ENCODE assay signal across 16 cellular contexts in genomic region chr6:35491558-35492541, GRCh38. TPM values are rescaled to one million over a fixed set of nuclear protein-coding genes. Genes with fewer than 3 reads are reported as not detected.
DNase-seq lines count a peak whose midpoint lies in the region; ATAC-seq and TF ChIP-seq lines count a peak whose summit lies in the region.
"Had no signal": no experiment of that assay in that cellular context is flagged by ENCODE, and none has a peak within 500 bp of the region (broad histone marks: within the 10 kb centered on the region; RNA-seq: fewer than 3 reads in every experiment).

No MANE protein-coding gene starts in this region.

- H3K4me1 ChIP-seq in Caco-2 (peaks cover 85% of the 10 kb centered on the region), NT2/D1 (ENCODE audit: insufficient read depth, insufficient read length) (peaks cover 36% of the 10 kb centered on the region), right cardiac atrium (ENCODE audit: control insufficient read depth, insufficient read depth, low read length) (peaks cover 11% of the 10 kb centered on the region), psoas muscle (peaks cover 58% of the 10 kb centered on the region)

- H3K4me1 Mint-ChIP-seq in Caco-2 (ENCODE audit: low read depth, unreplicated experiment) (peaks cover 50% of the 10 kb centered on the region), natural killer cell (peaks cover 8 to 33% of the 10 kb centered on the region in 2 donors)

- H3K9me3 ChIP-seq in Caco-2 (no peaks in the 10 kb centered on the region), NT2/D1 (ENCODE audit: insufficient read depth, low read length) (no peaks in the 10 kb centered on the region), right cardiac atrium (ENCODE audit: control insufficient read depth, low read length) (no peaks in the 10 kb centered on the region), psoas muscle (no peaks in the 10 kb centered on the region)
- H3K9me3 ChIP-seq: SJSA1 had no signal

- H3K36me3 ChIP-seq in Caco-2 (ENCODE audit: control insufficient read depth, insufficient read depth, low read length) = no peaks in the 10 kb centered on the region
- peaks cover 12% of the 10 kb centered on the region for H3K36me3 ChIP-seq in NT2/D1 (ENCODE audit: insufficient read depth, insufficient read length, low read length)
- no peaks in the 10 kb centered on the region for H3K36me3 ChIP-seq in psoas muscle (ENCODE audit: insufficient read depth in 1 of 2, low read depth in 1 of 2)

- H3K27me3 Mint-ChIP-seq in Caco-2 (ENCODE audit: insufficient read depth, unreplicated experiment) (no peaks in the 10 kb centered on the region), natural killer cell (ENCODE audit: low read depth in 2 of 2) (peaks cover 9 to 13% of the 10 kb centered on the region in 2 donors)
- H3K27me3 Mint-ChIP-seq: CD4-positive, alpha-beta T cell; stimulated activated naive CD8-positive, alpha-beta T cell treated with anti-CD3 and anti-CD28 coated beads, Interleukin-15, Interleukin-2, amounts not matched to agents 100 ng/mL and 50 ng/mL, for 24 hours had no signal

- H3K9me3 Mint-ChIP-seq in Caco-2 (ENCODE audit: unreplicated experiment) (no peaks in the 10 kb centered on the region), natural killer cell (no peaks in the 10 kb centered on the region)
- H3K9me3 Mint-ChIP-seq: activated T-helper 2 cell treated with anti-CD3 and anti-CD28 coated beads, Interferon-gamma antibody, Interleukin-2, Interleukin-4, amounts not matched to agents 10 μg/mL and 5 μg/mL and 100 μg/mL, durations not matched to agents 14 hours and 24 hours and 36 hours; CD4-positive, alpha-beta T cell; stimulated activated naive CD8-positive, alpha-beta T cell treated with anti-CD3 and anti-CD28 coated beads, Interleukin-15, Interleukin-2, amounts not matched to agents 100 ng/mL and 50 ng/mL, for 24 hours had no signal

- no peak for ATAC-seq in right cardiac atrium
- no peak for ATAC-seq in psoas muscle
- no peak for ATAC-seq in natural killer cell
- ATAC-seq: activated CD4-positive, CD25-positive, alpha-beta regulatory T cell treated with anti-CD3 and anti-CD28 coated beads, Interleukin-2, amount 50 U/mL, for 24 hours; foreskin keratinocyte had no signal

- H3K27ac ChIP-seq in right cardiac atrium (ENCODE audit: low read length) (peak overlapping the region; percentile 2), psoas muscle (peak overlapping the region; percentile 74), dorsolateral prefrontal cortex (no peak overlapping the region)
- H3K27ac ChIP-seq: foreskin keratinocyte, SJSA1 had no signal

- H3K27ac Mint-ChIP-seq in Caco-2 (ENCODE audit: unreplicated experiment) (peak overlapping the region; percentile 81), natural killer cell (no peak overlapping the region)
- H3K27ac Mint-ChIP-seq: activated T-helper 2 cell treated with anti-CD3 and anti-CD28 coated beads, Interferon-gamma antibody, Interleukin-2, Interleukin-4, amounts not matched to agents 10 μg/mL and 5 μg/mL and 100 μg/mL, durations not matched to agents 14 hours and 24 hours and 36 hours; CD4-positive, alpha-beta T cell; stimulated activated naive CD8-positive, alpha-beta T cell treated with anti-CD3 and anti-CD28 coated beads, Interleukin-15, Interleukin-2, amounts not matched to agents 100 ng/mL and 50 ng/mL, for 24 hours had no signal

- no TSS peak for BruUV-seq in Caco-2 (replicated peaks; lab: Mats Ljungman, UMichigan)

- intact Hi-C loops in Caco-2 (cut with micrococcal nuclease; ENCODE audit: unreplicated experiment) = no loop called here
- intact Hi-C loops in right cardiac atrium (cut with DNase I) = no loop called here
- intact Hi-C loops in psoas muscle (cut with DNase I) = no loop called here
- intact Hi-C loops in dorsolateral prefrontal cortex (cut with DNase I) = no loop called here
- intact Hi-C loops in natural killer cell (cut with micrococcal nuclease) = no loop called here

- no peaks in the 10 kb centered on the region for H3K27me3 ChIP-seq in Caco-2 (replicated peaks; ENCODE audit: control insufficient read depth, insufficient read depth, low read length)
- no peaks in the 10 kb centered on the region for H3K27me3 ChIP-seq in NT2/D1 (ENCODE audit: insufficient read depth, insufficient read length)
- no peaks in the 10 kb centered on the region for H3K27me3 ChIP-seq in right cardiac atrium (ENCODE audit: control insufficient read depth, insufficient read depth)
- H3K27me3 ChIP-seq in psoas muscle (ENCODE audit: insufficient read depth in 3 of 3, low read length in 2 of 3) = no peaks in the 10 kb centered on the region
- H3K27me3 ChIP-seq in dorsolateral prefrontal cortex = peaks cover 0 to 11% (median 0%) of the 10 kb centered on the region in 45 donors
- H3K27me3 ChIP-seq: foreskin keratinocyte, SJSA1 had no signal

- no peak for TF ChIP-seq CTCF in Caco-2 (IDR thresholded peaks at IDR 0.05; ENCODE audit: insufficient read depth in 1 of 2, low read depth in 1 of 2, low read length in 1 of 2, severe bottlenecking in 1 of 2, unreplicated experiment in 1 of 2)
- no peak for TF ChIP-seq CTCF in psoas muscle (IDR thresholded peaks at IDR 0.05)
- TF ChIP-seq CTCF in dorsolateral prefrontal cortex (IDR thresholded peaks at IDR 0.05 in 54 of 56, conservative IDR thresholded peaks at IDR 0.05 in 2 of 56; ENCODE audit: low read depth in 1 of 56, partially characterized antibody in 56 of 56) = no peak
- TF ChIP-seq CTCF in natural killer cell (IDR thresholded peaks at IDR 0.05) = no peak

- H3K9ac ChIP-seq in NT2/D1 (ENCODE audit: insufficient read length, low read depth) = peak overlapping the region; percentile 79

- H3K4me3 ChIP-seq in Caco-2 (ENCODE audit: low read depth, low read length) = no peak overlapping the region
- no peak overlapping the region for H3K4me3 ChIP-seq in NT2/D1 (ENCODE audit: insufficient read length, low read depth)
- no peak overlapping the region for H3K4me3 ChIP-seq in right cardiac atrium (ENCODE audit: low read length)
- H3K4me3 ChIP-seq in psoas muscle = no peak overlapping the region
- H3K4me3 ChIP-seq in dorsolateral prefrontal cortex = no peak overlapping the region
- H3K4me3 ChIP-seq: SJSA1 had no signal

- CTCF ChIA-PET in Caco-2 (lab: Charles Lee) = interaction anchor here (0.6 kb wide), 1 partner anchor 31 kb away, joined by 4 read pairs; no protein-coding TSS in a partner anchor

- WGBS in right cardiac atrium = 44% methylated on average over 9 of the region's 9 CpGs
- WGBS in psoas muscle, 3 donors = 42 to 54% (median 52%) methylated on average over 8 to 9 of the region's 9 CpGs

- peak; percentile 74 to 75 for DNase-seq in Caco-2
- no peak for DNase-seq in NT2/D1 (ENCODE audit: low read depth, low spot score)
- DNase-seq in right cardiac atrium = peak in 1 of 3 donors; percentile 55
- no peak for DNase-seq in psoas muscle
- no peak for DNase-seq in dorsolateral prefrontal cortex
- no peak for DNase-seq in cerebellum (ENCODE audit: low spot score)
- DNase-seq in natural killer cell = no peak
- DNase-seq in activated T-cell treated with anti-CD3 and anti-CD28 coated beads for 4 hours = no peak
- DNase-seq: CD4-positive, alpha-beta T cell; foreskin keratinocyte; HCEC 1CT; NCI-H446 had no signal

- H3K4me3 Mint-ChIP-seq in Caco-2 (ENCODE audit: unreplicated experiment) = peak overlapping the region; percentile 58
- no peak overlapping the region for H3K4me3 Mint-ChIP-seq in natural killer cell
- H3K4me3 Mint-ChIP-seq: CD4-positive, alpha-beta T cell; stimulated activated naive CD8-positive, alpha-beta T cell treated with anti-CD3 and anti-CD28 coated beads, Interleukin-15, Interleukin-2, amounts not matched to agents 100 ng/mL and 50 ng/mL, for 24 hours had no signal

- POLR2A ChIA-PET in Caco-2 (lab: Charles Lee) = interaction anchor here (0.6 kb wide), 1 partner anchor 1653 kb away, joined by 3 read pairs; no protein-coding TSS in a partner anchor

- H3K36me3 Mint-ChIP-seq in Caco-2 (ENCODE audit: insufficient read depth, unreplicated experiment) (peaks cover 13% of the 10 kb centered on the region), natural killer cell (no peaks in the 10 kb centered on the region)

RNA-seq across cellular contexts. Expression of gene TEAD3, which starts 5.0 kb away (rescaled TPM):
- total RNA-seq in Caco-2 (2022) (51.8 and 57.2 TPM in 2 replicates), right cardiac atrium (10 to 100 TPM; 27.0 to 50.1 (median 38.2) TPM), psoas muscle (10 to 100 TPM; 23.0 to 44.3 (median 26.2) TPM), dorsolateral prefrontal cortex (1 to 10 TPM; 1.0 to 7.6 (median 2.6) TPM), cerebellum (2.1 TPM), natural killer cell (under 1 TPM in 1 of 3 donors, not detected in 2; 0.39 TPM)
- polyA plus RNA-seq in right cardiac atrium (27.1 TPM), psoas muscle (10 to 100 TPM; 12.1 to 15.8 (median 14.5) TPM)

RNA-seq across cellular contexts. Expression of gene TULP1, which starts 20.8 kb away (rescaled TPM):
- total RNA-seq in Caco-2 (2022) = not detected in 2 replicates
- total RNA-seq in right cardiac atrium = under 1 TPM in 2 of 4 donors, not detected in 2; 0.29 to 0.54 TPM
- 0.34 TPM for polyA plus RNA-seq in right cardiac atrium
- not detected for total RNA-seq in psoas muscle
- polyA plus RNA-seq in psoas muscle = under 1 TPM; 0.05 to 0.09 (median 0.08) TPM
- total RNA-seq in dorsolateral prefrontal cortex = 1 to 10 TPM in 5 of 120 experiments, under 1 TPM in 15, not detected in 100; 0.24 to 2.6 (median 0.79) TPM
- total RNA-seq in cerebellum = 0.54 TPM
- total RNA-seq in natural killer cell = not detected
- total RNA-seq: activated T-helper 2 cell treated with anti-CD3 and anti-CD28 coated beads, Interferon-gamma antibody, Interleukin-2, Interleukin-4, amounts not matched to agents 10 μg/mL and 5 μg/mL and 100 μg/mL, durations not matched to agents 14 hours and 24 hours and 36 hours; CD4-positive, alpha-beta T cell; foreskin keratinocyte; SJSA1 had no signal
- polyA plus RNA-seq: foreskin keratinocyte had no signal

RNA-seq across cellular contexts. Expression of gene RPL10A, which starts 23.6 kb away (rescaled TPM):
- total RNA-seq in Caco-2 (2022) = 1,082 and 1,106 TPM in 2 replicates
- total RNA-seq in right cardiac atrium = 100 to 1,000 TPM; 608 to 717 (median 617) TPM
- 672 TPM for polyA plus RNA-seq in right cardiac atrium
- total RNA-seq in psoas muscle = 100 to 1,000 TPM; 668 to 832 (median 736) TPM
- 1,000 to 10,000 TPM in 2 of 3 donors, 100 to 1,000 TPM in 1; 918 to 1,629 (median 1,240) TPM for polyA plus RNA-seq in psoas muscle
- 100 to 1,000 TPM; 245 to 522 (median 369) TPM for total RNA-seq in dorsolateral prefrontal cortex
- total RNA-seq in cerebellum = 907 TPM
- total RNA-seq in natural killer cell = 100 to 1,000 TPM; 723 to 943 (median 942) TPM

RNA-seq across cellular contexts. Expression of gene FANCE, which starts 39.7 kb away (rescaled TPM):
- total RNA-seq in Caco-2 (2022) (10.5 and 12.4 TPM in 2 replicates), right cardiac atrium (1 to 10 TPM; 1.3 to 4.7 (median 3.1) TPM), psoas muscle (1 to 10 TPM; 5.7 to 9.3 (median 8.1) TPM), dorsolateral prefrontal cortex (1 to 10 TPM; 1.8 to 5.5 (median 3.2) TPM), cerebellum (6.9 TPM), natural killer cell (1 to 10 TPM; 2.2 to 3.2 (median 2.6) TPM)
- polyA plus RNA-seq in right cardiac atrium (2.0 TPM), psoas muscle (10 to 100 TPM in 1 of 3 donors, 1 to 10 TPM in 2; 3.8 to 15.2 (median 4.5) TPM)

Comparison
In these comparisons a context has a peak if more than half of its experiments do, and no peak if none do; other contexts are left out.
1. DNase-seq: peak in Caco-2 (2 of 2); none in NT2/D1 (single experiment), psoas muscle (0 of 2), dorsolateral prefrontal cortex (0 of 10), cerebellum (single experiment), natural killer cell (single experiment) and activated T-cell treated with anti-CD3 and anti-CD28 coated beads for 4 hours (single experiment).
2. H3K27ac ChIP-seq: peak in right cardiac atrium (single experiment) and psoas muscle (single experiment); none in dorsolateral prefrontal cortex (0 of 59).